8 cellular contexts compared by ENCODE assay signal in the genomic region with DNA sequence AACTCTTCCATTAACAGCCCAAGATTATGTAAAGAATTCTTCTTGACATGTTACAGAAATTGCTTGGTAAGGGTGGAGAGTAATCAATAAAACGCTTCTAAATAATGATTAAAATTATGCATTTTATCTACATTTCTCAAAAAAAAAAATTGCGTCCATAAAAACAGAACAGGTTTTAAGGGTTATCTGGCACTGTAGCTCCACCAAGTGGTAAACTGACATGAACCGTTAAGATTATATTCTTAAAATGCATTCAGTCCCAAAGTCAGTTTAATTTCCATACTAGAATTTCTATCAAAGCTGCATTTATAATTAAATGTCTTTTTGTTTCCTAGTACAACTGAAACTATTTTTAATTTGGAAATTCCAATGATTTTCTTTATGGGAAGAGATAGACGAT.
A peak's percentile ranks its signal among the peaks of the same experiment; 100 is the strongest.
DNase-seq lines count a peak whose midpoint lies in the region; ATAC-seq and TF ChIP-seq lines count a peak whose summit lies in the region.

No MANE protein-coding gene starts in this region.

- H3K4me3 ChIP-seq in WERI-Rb-1 (ENCODE audit: low read depth, low read length): no peak overlapping the region

- H3K36me3 ChIP-seq in WERI-Rb-1: no peaks in the 10 kb centered on the region

- H3K27me3 ChIP-seq in WERI-Rb-1 (ENCODE audit: insufficient read depth, low read depth, severe bottlenecking): no peaks in the 10 kb centered on the region

- DNase-seq in HEK293T (ENCODE audit: extremely low spot score) (no peak), WERI-Rb-1 (no peak), kidney glomerular epithelial cell (lab: John Stamatoyannopoulos, UW) (peak; percentile 50), NCI-H2029 (lab: John Stamatoyannopoulos, UW) (no peak), NCI-H1930 (lab: John Stamatoyannopoulos, UW) (no peak)
- no peak for DNase-seq in activated CD8-positive, alpha-beta memory T cell treated with anti-CD3 and anti-CD28 coated beads for 24 hours

- CTCF ChIA-PET in HEK293T (lab: Yijun Ruan, JAX): interaction anchor here (0.6 to 0.7 kb wide), 4 partner anchors 317 to 991 kb away, joined by 3 to 8 read pairs (median 4); no protein-coding TSS in a partner anchor

- TF ChIP-seq CTCF in C4-2B (conservative IDR thresholded peaks at IDR 0.05) (peak; percentile 71), WERI-Rb-1 (IDR thresholded peaks at IDR 0.05; ENCODE audit: low read depth, low read length) (peak; percentile 38; the same call in 1 of the 2 replicates)

- H3K9me3 ChIP-seq in WERI-Rb-1 (ENCODE audit: severe bottlenecking): no peaks in the 10 kb centered on the region

- POLR2A ChIA-PET in HEK293T (lab: Yijun Ruan, JAX): no interaction called here

- no peak overlapping the region for H3K27ac ChIP-seq in C4-2B
- H3K27ac ChIP-seq in WERI-Rb-1: no peak overlapping the region

- ATAC-seq in HG02852 (IDR thresholded peaks at IDR 0.05; ENCODE audit: unreplicated experiment): no peak

TF ChIP-seq in HEK293T, 16 proteins besides CTCF, POLR2A, EP300 and RAD21:
- no peak for TF ChIP-seq L3MBTL2 (conservative IDR thresholded peaks at IDR 0.05)
- TF ChIP-seq ZNF384 (IDR thresholded peaks at IDR 0.05): 0 out of 2 replicates have a peak, but pooled peaks have one; percentile 59
TF ChIP-seq in HEK293T: peak in this region for 1.
